Comparison of ENCODE assay signal across 17 cellular contexts in genomic region chr2:120541972-120542670, GRCh38.
"Had no signal": no experiment of that assay in that cellular context is flagged by ENCODE, and none has a peak within 500 bp of the region (broad histone marks: within the 10 kb centered on the region; RNA-seq: fewer than 3 reads in every experiment).

No MANE protein-coding gene starts in this region.

- ATAC-seq: naive thymus-derived CD4-positive, alpha-beta T cell had no signal

- H3K4me3 ChIP-seq: coronary artery, heart right ventricle, lower lobe of right lung, stomach, thoracic aorta had no signal

- DNase-seq: central memory CD4-positive, alpha-beta T cell; effector CD4-positive, alpha-beta T cell; endodermal cell; foreskin melanocyte; heart right ventricle; hypothalamus; lower lobe of right lung; midbrain; naive thymus-derived CD4-positive, alpha-beta T cell; nephron progenitor cell; stimulated activated CD4-positive, alpha-beta T cell treated with anti-CD3 and anti-CD28 coated beads, Interleukin-2, amount 100 ng/mL, for 24 hours; stimulated activated naive CD4-positive, alpha-beta T cell; stomach; substantia nigra had no signal

- H3K9me3 ChIP-seq: heart right ventricle, lower lobe of right lung, neutrophil, stomach, thoracic aorta had no signal

- H3K27ac ChIP-seq: coronary artery, lower lobe of right lung, neutrophil, stomach, thoracic aorta had no signal

- H3K27me3 ChIP-seq: heart right ventricle, stomach had no signal

- H3K36me3 ChIP-seq: heart right ventricle, lower lobe of right lung, neutrophil, stomach, thoracic aorta had no signal
